10 cellular contexts compared by ENCODE assay signal in genomic region chr10:79049931-79050895, GRCh38. TPM values are rescaled to one million over a fixed set of nuclear protein-coding genes. Genes with fewer than 3 reads are reported as not detected.
A peak's percentile ranks its signal among the peaks of the same experiment; 100 is the strongest.
DNase-seq lines count a peak whose midpoint lies in the region; ATAC-seq, FAIRE-seq and TF ChIP-seq lines count a peak whose summit lies in the region.
"Had no signal": no experiment of that assay in that cellular context is flagged by ENCODE, and none has a peak within 500 bp of the region (broad histone marks: within the 10 kb centered on the region; RNA-seq: fewer than 3 reads in every experiment).

No MANE protein-coding gene starts in this region.

- H3K27me3 Mint-ChIP-seq in CD4-positive, alpha-beta T cell = no peaks in the 10 kb centered on the region
- peaks cover 23% of the 10 kb centered on the region for H3K27me3 Mint-ChIP-seq in neural progenitor cell (ENCODE audit: insufficient read depth, low read depth)

- no peak overlapping the region for H3K4me2 ChIP-seq in neural progenitor cell

- no peaks in the 10 kb centered on the region for H3K27me3 ChIP-seq in CD4-positive, alpha-beta T cell (ENCODE audit: control insufficient read depth, insufficient read depth, low read length)
- H3K27me3 ChIP-seq in bronchial epithelial cell (ENCODE audit: control insufficient read depth, insufficient read depth, low read length) (no peaks in the 10 kb centered on the region), neural progenitor cell (no peaks in the 10 kb centered on the region)

- peak; percentile 36 for FAIRE-seq in bronchial epithelial cell (lab: Jason Lieb, UNC)
- no peak for FAIRE-seq in RCC 7860 (lab: Jason Lieb, UNC)

- H3K4me3 Mint-ChIP-seq in CD4-positive, alpha-beta T cell = peak overlapping the region; percentile 45
- no peak overlapping the region for H3K4me3 Mint-ChIP-seq in neural progenitor cell

- H3K27ac ChIP-seq in CD4-positive, alpha-beta T cell (ENCODE audit: low read depth, low read length) = no peak overlapping the region
- no peak overlapping the region for H3K27ac ChIP-seq in neural progenitor cell

- POLR2A ChIA-PET in CD4-positive, alpha-beta T cell (lab: Charles Lee) = interaction anchor here (0.5 to 1.0 kb wide), 2 partner anchors 12 to 17 kb away, joined by 3 to 4 read pairs; no protein-coding TSS in a partner anchor

- ATAC-seq in CD4-positive, alpha-beta T cell (ENCODE audit: poor library complexity) = no peak
- no peak for ATAC-seq in HG02763 (IDR thresholded peaks at IDR 0.05; ENCODE audit: unreplicated experiment)
- no peak for ATAC-seq in HG03097 (IDR thresholded peaks at IDR 0.05; ENCODE audit: low FRiP score, unreplicated experiment)
- ATAC-seq in GM18867 (IDR thresholded peaks at IDR 0.05; ENCODE audit: unreplicated experiment) = no peak

- H2AFZ ChIP-seq in neural progenitor cell (replicated peaks) = no peak overlapping the region

- peaks cover 22% of the 10 kb centered on the region for H3K4me1 ChIP-seq in neural progenitor cell

- H3K9ac ChIP-seq in neural progenitor cell = no peak overlapping the region

- peaks cover 71% of the 10 kb centered on the region for H3K4me1 Mint-ChIP-seq in CD4-positive, alpha-beta T cell (ENCODE audit: low read depth)
- H3K4me1 Mint-ChIP-seq in neural progenitor cell = peaks cover 41% of the 10 kb centered on the region

- H3K9me3 Mint-ChIP-seq in CD4-positive, alpha-beta T cell = no peaks in the 10 kb centered on the region
- H3K9me3 Mint-ChIP-seq in neural progenitor cell = no peaks in the 10 kb centered on the region

- no peaks in the 10 kb centered on the region for H3K36me3 ChIP-seq in bronchial epithelial cell (ENCODE audit: control insufficient read depth, insufficient read depth, low read length)
- no peaks in the 10 kb centered on the region for H3K36me3 ChIP-seq in neural progenitor cell

- no peak for DNase-seq in CD4-positive, alpha-beta T cell
- DNase-seq in LHCN-M2 (ENCODE audit: low read depth) (peak; percentile 25), bronchial epithelial cell (ENCODE audit: low read depth) (peak; percentile 54), neural progenitor cell (ENCODE audit: low spot score) (no peak), RCC 7860 (ENCODE audit: low spot score) (no peak)
- DNase-seq: activated CD8-positive, alpha-beta memory T cell treated with anti-CD3 and anti-CD28 coated beads, Interleukin-2, amount 50 U/mL, for 4 hours; effector CD4-positive, alpha-beta T cell had no signal

- CTCF ChIA-PET in CD4-positive, alpha-beta T cell (lab: Charles Lee) = no interaction called here

- TF ChIP-seq CTCF in CD4-positive, alpha-beta T cell (IDR thresholded peaks at IDR 0.05) = no peak
- TF ChIP-seq CTCF in bronchial epithelial cell (IDR thresholded peaks at IDR 0.05; ENCODE audit: insufficient read depth, low read length, severe bottlenecking) = no peak
- TF ChIP-seq CTCF in neural progenitor cell (IDR thresholded peaks at IDR 0.05) = no peak

- H3F3A ChIP-seq in neural progenitor cell (ENCODE audit: low read depth) = no peaks in the 10 kb centered on the region

- H3K79me2 ChIP-seq in neural progenitor cell (ENCODE audit: low read depth) = no peaks in the 10 kb centered on the region

- peak overlapping the region; percentile 86 for H3K27ac Mint-ChIP-seq in CD4-positive, alpha-beta T cell
- H3K27ac Mint-ChIP-seq in neural progenitor cell = peak overlapping the region; percentile 89

- H3K36me3 Mint-ChIP-seq in CD4-positive, alpha-beta T cell (ENCODE audit: low read depth) = no peaks in the 10 kb centered on the region
- no peaks in the 10 kb centered on the region for H3K36me3 Mint-ChIP-seq in neural progenitor cell

- no peak overlapping the region for H3K4me3 ChIP-seq in bronchial epithelial cell (ENCODE audit: low read depth, low read length)
- H3K4me3 ChIP-seq in neural progenitor cell = no peak overlapping the region

- intact Hi-C loops in CD4-positive, alpha-beta T cell (cut with DNase I, micrococcal nuclease) = no loop called here

- no peaks in the 10 kb centered on the region for H3K9me3 ChIP-seq in CD4-positive, alpha-beta T cell (ENCODE audit: control insufficient read depth, low read length)
- no peaks in the 10 kb centered on the region for H3K9me3 ChIP-seq in neural progenitor cell (ENCODE audit: low read depth)

- H4K20me1 ChIP-seq in neural progenitor cell (ENCODE audit: low read depth) = no peaks in the 10 kb centered on the region

RNA-seq across cellular contexts. Expression of gene ZMIZ1, which starts 18.6 kb away (rescaled TPM):
- total RNA-seq in CD4-positive, alpha-beta T cell = 10 to 100 TPM; 14.6 to 15.5 TPM
- total RNA-seq in LHCN-M2 (2014; rRNA removed) = 10.6 and 12.5 TPM in 2 replicates
- polyA plus RNA-seq in LHCN-M2 (2012) = 15.8 TPM
- 6.3 and 9.0 TPM in 2 replicates for total RNA-seq in bronchial epithelial cell
- total RNA-seq in neural progenitor cell (ENCODE audit: low replicate concordance) = 5.8 and 12.3 TPM in 2 replicates

Comparison
In these comparisons a context has a peak if more than half of its experiments do, and no peak if none do; other contexts are left out.
1. DNase-seq: peak in LHCN-M2 (single experiment) and bronchial epithelial cell (single experiment); none in CD4-positive, alpha-beta T cell (0 of 10), neural progenitor cell (single experiment) and RCC 7860 (single experiment).